Comparison of ENCODE assay signal across 11 cellular contexts in genomic region chr6:104483225-104483834, GRCh38.
A peak's percentile ranks its signal among the peaks of the same experiment; 100 is the strongest.
DNase-seq lines count a peak whose midpoint lies in the region; ATAC-seq and TF ChIP-seq lines count a peak whose summit lies in the region.
"Had no signal": no experiment of that assay in that cellular context is flagged by ENCODE, and none has a peak within 500 bp of the region (broad histone marks: within the 10 kb centered on the region; RNA-seq: fewer than 3 reads in every experiment).

No MANE protein-coding gene starts in this region.

- H3K9me3 ChIP-seq in heart right ventricle (no peaks in the 10 kb centered on the region), right atrium auricular region (no peaks in the 10 kb centered on the region)
- H3K9me3 ChIP-seq in naive thymus-derived CD4-positive, alpha-beta T cell (ENCODE audit: control insufficient read depth in 2 of 3, low read length in 3 of 3) = no peaks in the 10 kb centered on the region

- peaks cover 2% of the 10 kb centered on the region for H3K4me1 Mint-ChIP-seq in chondrocyte (ENCODE audit: low read depth)
- no peaks in the 10 kb centered on the region for H3K4me1 Mint-ChIP-seq in naive thymus-derived CD4-positive, alpha-beta T cell
- H3K4me1 Mint-ChIP-seq: CD4-positive, alpha-beta memory T cell had no signal

- ATAC-seq in heart right ventricle = no peak
- ATAC-seq in naive thymus-derived CD4-positive, alpha-beta T cell = no peak

- DNase-seq in heart right ventricle = no peak
- DNase-seq in right atrium auricular region (ENCODE audit: low spot score) = no peak
- DNase-seq in NCI-H748 treated with DMSO at 0.1 percent for 48 hours (lab: John Stamatoyannopoulos, UW) = peak; percentile 31
- no peak for DNase-seq in chondrocyte (ENCODE audit: low spot score)
- no peak for DNase-seq in NCI-H187 (lab: John Stamatoyannopoulos, UW)
- DNase-seq in activated effector memory CD4-positive, alpha-beta T cell treated with anti-CD3 and anti-CD28 coated beads, Interleukin-2, amount 50 U/mL, for 16 hours = no peak
- no peak for DNase-seq in naive thymus-derived CD4-positive, alpha-beta T cell
- DNase-seq in brain microvascular endothelial cell = no peak
- DNase-seq: activated gamma-delta T cell; CD4-positive, alpha-beta memory T cell had no signal

- H3K27ac ChIP-seq in heart right ventricle (no peak overlapping the region), right atrium auricular region (no peak overlapping the region), brain microvascular endothelial cell (no peak overlapping the region)
- no peak overlapping the region for H3K27ac ChIP-seq in naive thymus-derived CD4-positive, alpha-beta T cell (ENCODE audit: low read depth, low read length)
- H3K27ac ChIP-seq: epithelial cell of prostate had no signal

- no peaks in the 10 kb centered on the region for H3K9me3 Mint-ChIP-seq in chondrocyte (ENCODE audit: low read depth)
- no peaks in the 10 kb centered on the region for H3K9me3 Mint-ChIP-seq in naive thymus-derived CD4-positive, alpha-beta T cell
- H3K9me3 Mint-ChIP-seq: CD4-positive, alpha-beta memory T cell had no signal

- H3K27me3 ChIP-seq in heart right ventricle (peaks cover 0 to 8% (median 0%) of the 10 kb centered on the region in 7 donors), right atrium auricular region (no peaks in the 10 kb centered on the region), brain microvascular endothelial cell (replicated peaks) (no peaks in the 10 kb centered on the region)
- no peaks in the 10 kb centered on the region for H3K27me3 ChIP-seq in naive thymus-derived CD4-positive, alpha-beta T cell (ENCODE audit: control insufficient read depth in 2 of 2, insufficient read depth in 2 of 2, low read length in 2 of 2)

- no peaks in the 10 kb centered on the region for H3K4me1 ChIP-seq in heart right ventricle
- H3K4me1 ChIP-seq in right atrium auricular region = no peaks in the 10 kb centered on the region
- no peaks in the 10 kb centered on the region for H3K4me1 ChIP-seq in naive thymus-derived CD4-positive, alpha-beta T cell (ENCODE audit: control insufficient read depth in 2 of 2, insufficient read depth in 2 of 2, low read length in 2 of 2)

- TF ChIP-seq CTCF in heart right ventricle (IDR thresholded peaks at IDR 0.05) (peak in 5 of 9 donors; percentile 9 to 33 (median 16)), right atrium auricular region (IDR thresholded peaks at IDR 0.05) (peak in 1 of 2 donors; percentile 28), chondrocyte (IDR thresholded peaks at IDR 0.05) (peak; percentile 83), brain microvascular endothelial cell (IDR thresholded peaks at IDR 0.05; ENCODE audit: low read depth, low read length, missing control alignments) (no peak)

- in situ Hi-C loops in brain microvascular endothelial cell (cut with HindIII; ENCODE audit: low pct_ligation_motif_present, low sequenced_read_pairs) = no loop called here

- no peak overlapping the region for H3K27ac Mint-ChIP-seq in chondrocyte (ENCODE audit: unreplicated experiment)
- H3K27ac Mint-ChIP-seq in naive thymus-derived CD4-positive, alpha-beta T cell = no peak overlapping the region
- H3K27ac Mint-ChIP-seq: CD4-positive, alpha-beta memory T cell had no signal

- CTCF ChIA-PET in naive thymus-derived CD4-positive, alpha-beta T cell (lab: Charles Lee) = no interaction called here

- intact Hi-C loops in heart right ventricle (cut with DNase I) = no loop called here
- intact Hi-C loops in naive thymus-derived CD4-positive, alpha-beta T cell (cut with micrococcal nuclease) = no loop called here

- no peak overlapping the region for H3K4me3 Mint-ChIP-seq in chondrocyte (ENCODE audit: unreplicated experiment)
- H3K4me3 Mint-ChIP-seq in naive thymus-derived CD4-positive, alpha-beta T cell = no peak overlapping the region
- H3K4me3 Mint-ChIP-seq: CD4-positive, alpha-beta memory T cell had no signal

- H3K4me3 ChIP-seq in heart right ventricle (no peak overlapping the region), right atrium auricular region (no peak overlapping the region), brain microvascular endothelial cell (ENCODE audit: low read depth, low read length) (no peak overlapping the region)
- no peak overlapping the region for H3K4me3 ChIP-seq in naive thymus-derived CD4-positive, alpha-beta T cell (ENCODE audit: low read length)

- H3K36me3 Mint-ChIP-seq in chondrocyte (ENCODE audit: low read depth) = no peaks in the 10 kb centered on the region
- H3K36me3 Mint-ChIP-seq in naive thymus-derived CD4-positive, alpha-beta T cell = no peaks in the 10 kb centered on the region
- H3K36me3 Mint-ChIP-seq: CD4-positive, alpha-beta memory T cell had no signal

- 21 to 29% methylated on average over 2 of the region's 2 CpGs for WGBS in heart right ventricle, 2 donors

- H3K36me3 ChIP-seq in heart right ventricle (no peaks in the 10 kb centered on the region), right atrium auricular region (no peaks in the 10 kb centered on the region), brain microvascular endothelial cell (replicated peaks) (no peaks in the 10 kb centered on the region)
- H3K36me3 ChIP-seq in naive thymus-derived CD4-positive, alpha-beta T cell (ENCODE audit: control insufficient read depth in 2 of 3, insufficient read depth in 3 of 3, low read length in 3 of 3) = no peaks in the 10 kb centered on the region

- POLR2A ChIA-PET in naive thymus-derived CD4-positive, alpha-beta T cell (lab: Charles Lee) = no interaction called here

- peaks cover 9% of the 10 kb centered on the region for H3K27me3 Mint-ChIP-seq in chondrocyte (ENCODE audit: low read depth)
- peaks cover 0 to 9% (median 0%) of the 10 kb centered on the region in 5 donors for H3K27me3 Mint-ChIP-seq in naive thymus-derived CD4-positive, alpha-beta T cell
- H3K27me3 Mint-ChIP-seq: CD4-positive, alpha-beta memory T cell had no signal
